ENCODE assay signal across 8 cellular contexts in the genomic region with DNA sequence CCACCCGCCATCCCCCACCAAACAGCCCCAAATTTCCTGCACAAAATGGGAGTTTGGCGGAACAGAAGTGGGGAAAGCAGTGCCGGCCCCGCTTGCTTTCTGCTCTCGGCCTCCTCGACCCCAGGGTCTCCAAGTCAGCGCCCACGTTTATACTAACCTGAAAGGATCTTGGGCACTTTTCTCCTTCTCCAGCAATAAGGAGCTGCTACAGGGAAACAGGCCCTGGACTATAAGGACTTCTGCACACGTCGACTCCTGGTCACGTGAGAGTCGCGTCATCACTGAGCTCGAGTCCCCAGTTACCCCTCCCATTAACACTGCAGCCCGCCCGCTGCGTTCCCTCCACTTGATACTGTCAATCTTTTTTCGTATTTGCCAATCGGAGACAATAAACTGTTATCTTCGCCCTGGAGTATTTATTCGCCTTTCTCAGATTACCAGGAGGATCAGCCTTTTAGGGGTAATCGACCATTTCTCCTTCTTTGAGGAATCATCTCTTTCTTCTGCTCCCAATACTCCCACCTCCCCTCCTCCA. TPM values are rescaled to one million over a fixed set of nuclear protein-coding genes. Genes with fewer than 3 reads are reported as not detected.
DNase-seq lines count a peak whose midpoint lies in the region; ATAC-seq and TF ChIP-seq lines count a peak whose summit lies in the region.

A gene with protein sequence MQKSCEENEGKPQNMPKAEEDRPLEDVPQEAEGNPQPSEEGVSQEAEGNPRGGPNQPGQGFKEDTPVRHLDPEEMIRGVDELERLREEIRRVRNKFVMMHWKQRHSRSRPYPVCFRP (minus strand): TSS at position 235 of the 535 bp plus-strand sequence. CDS start 1,176 bp downstream, outside the sequence.

- peak within 1 kb of the TSS; percentile 48 to 69 (median 58) for H3K4me3 ChIP-seq in Peyer's patch

- H3K9me3 ChIP-seq in Peyer's patch: no peaks in the 10 kb centered on the region

- H3K4me1 Mint-ChIP-seq in IgD-negative memory B cell: peaks cover 0 to 12% (median 11%) of the 10 kb centered on the region in 3 donors
- H3K4me1 Mint-ChIP-seq in activated T-helper 17 cell treated with anti-CD3 and anti-CD28 coated beads, Interleukin-2, amount 50 U/mL, for 72 hours: peaks cover 4% of the 10 kb centered on the region
- peaks cover 11 to 22% (median 18%) of the 10 kb centered on the region in 4 donors for H3K4me1 Mint-ChIP-seq in naive thymus-derived CD8-positive, alpha-beta T cell

- POLR2A ChIA-PET in naive thymus-derived CD8-positive, alpha-beta T cell (lab: Charles Lee): interaction anchor here (2.0 kb wide), 1 partner anchor 40 kb away, joined by 8 read pairs; a partner anchor contains a TSS

- ATAC-seq in GM21528 (IDR thresholded peaks at IDR 0.05; ENCODE audit: low FRiP score, unreplicated experiment): peak; percentile 88
- peak; percentile 94 for ATAC-seq in activated T-helper 17 cell treated with anti-CD3 and anti-CD28 coated beads, Interleukin-2, amount 50 U/mL, for 72 hours (replicated peaks)
- ATAC-seq in naive thymus-derived CD8-positive, alpha-beta T cell: peak; percentile 94 to 97

- H3K27me3 ChIP-seq in Peyer's patch: no peaks in the 10 kb centered on the region

- DNase-seq in DMS 273 treated with DMSO at 0.1 percent for 48 hours (lab: John Stamatoyannopoulos, UW) (peak; percentile 61), Peyer's patch (peak; percentile 79 to 91 (median 80)), fibroblast of peridontal ligament (ENCODE audit: extremely low read depth) (peak; percentile 76)
- DNase-seq in naive thymus-derived CD8-positive, alpha-beta T cell: peak; percentile 32 to 80 (median 51)
- peak; percentile 26 to 67 (median 38) for DNase-seq in stimulated activated naive CD4-positive, alpha-beta T cell (lab: John Stamatoyannopoulos, UW)

- no peaks in the 10 kb centered on the region for H3K36me3 Mint-ChIP-seq in IgD-negative memory B cell
- peaks cover 23% of the 10 kb centered on the region for H3K36me3 Mint-ChIP-seq in activated T-helper 17 cell treated with anti-CD3 and anti-CD28 coated beads, Interleukin-2, amount 50 U/mL, for 72 hours (ENCODE audit: low read depth)
- H3K36me3 Mint-ChIP-seq in naive thymus-derived CD8-positive, alpha-beta T cell: peaks cover 0 to 5% (median 0%) of the 10 kb centered on the region in 3 donors

- no peaks in the 10 kb centered on the region for H3K9me3 Mint-ChIP-seq in IgD-negative memory B cell
- H3K9me3 Mint-ChIP-seq in activated T-helper 17 cell treated with anti-CD3 and anti-CD28 coated beads, Interleukin-2, amount 50 U/mL, for 72 hours: no peaks in the 10 kb centered on the region
- H3K9me3 Mint-ChIP-seq in naive thymus-derived CD8-positive, alpha-beta T cell: no peaks in the 10 kb centered on the region

- H3K27me3 Mint-ChIP-seq in IgD-negative memory B cell: no peaks in the 10 kb centered on the region
- no peaks in the 10 kb centered on the region for H3K27me3 Mint-ChIP-seq in activated T-helper 17 cell treated with anti-CD3 and anti-CD28 coated beads, Interleukin-2, amount 50 U/mL, for 72 hours
- H3K27me3 Mint-ChIP-seq in naive thymus-derived CD8-positive, alpha-beta T cell: no peaks in the 10 kb centered on the region

- H3K27ac ChIP-seq in Peyer's patch: peak within 1 kb of the TSS; percentile 77 to 83 (median 78)

- H3K36me3 ChIP-seq in Peyer's patch: no peaks in the 10 kb centered on the region

- H3K4me1 ChIP-seq in Peyer's patch: no peaks in the 10 kb centered on the region

- TF ChIP-seq POLR2A in Peyer's patch (IDR thresholded peaks at IDR 0.05): peak in 1 of 2 donors; percentile 61

- peak within 1 kb of the TSS; percentile 69 to 96 (median 84) for H3K27ac Mint-ChIP-seq in IgD-negative memory B cell
- peak within 1 kb of the TSS; percentile 97 for H3K27ac Mint-ChIP-seq in activated T-helper 17 cell treated with anti-CD3 and anti-CD28 coated beads, Interleukin-2, amount 50 U/mL, for 72 hours
- H3K27ac Mint-ChIP-seq in naive thymus-derived CD8-positive, alpha-beta T cell: peak within 1 kb of the TSS; percentile 94 to 99 (median 98)

- TF ChIP-seq CTCF in Peyer's patch (IDR thresholded peaks at IDR 0.05): no peak

- peak within 1 kb of the TSS; percentile 91 to 99 (median 94) for H3K4me3 Mint-ChIP-seq in IgD-negative memory B cell
- peak within 1 kb of the TSS; percentile 97 for H3K4me3 Mint-ChIP-seq in activated T-helper 17 cell treated with anti-CD3 and anti-CD28 coated beads, Interleukin-2, amount 50 U/mL, for 72 hours
- peak within 1 kb of the TSS; percentile 90 to 99 (median 96) for H3K4me3 Mint-ChIP-seq in naive thymus-derived CD8-positive, alpha-beta T cell

RNA-seq across cellular contexts. Expression of the gene that starts here (rescaled TPM):
- polyA plus RNA-seq in IgD-negative memory B cell: 41.1 TPM
- total RNA-seq in Peyer's patch: 10 to 100 TPM; 14.7 to 74.3 (median 22.9) TPM
- total RNA-seq in activated T-helper 17 cell treated with anti-CD3 and anti-CD28 coated beads, Interleukin-2, amount 50 U/mL, for 72 hours: 10 to 100 TPM; 22.8 to 25.6 TPM
- 10 to 100 TPM; 25.2 to 26.8 TPM for total RNA-seq in naive thymus-derived CD8-positive, alpha-beta T cell
- polyA plus RNA-seq in naive thymus-derived CD8-positive, alpha-beta T cell: 10 to 100 TPM; 66.4 to 71.4 (median 69.3) TPM

Comparison
In these comparisons a context has a peak if more than half of its experiments do, and no peak if none do; other contexts are left out.
1. Peak in every context shown above with its lines: DNase-seq, ATAC-seq, H3K4me3 ChIP-seq and H3K27ac ChIP-seq.